Comparison of ENCODE assay signal across 1 cellular context in the genomic region with DNA sequence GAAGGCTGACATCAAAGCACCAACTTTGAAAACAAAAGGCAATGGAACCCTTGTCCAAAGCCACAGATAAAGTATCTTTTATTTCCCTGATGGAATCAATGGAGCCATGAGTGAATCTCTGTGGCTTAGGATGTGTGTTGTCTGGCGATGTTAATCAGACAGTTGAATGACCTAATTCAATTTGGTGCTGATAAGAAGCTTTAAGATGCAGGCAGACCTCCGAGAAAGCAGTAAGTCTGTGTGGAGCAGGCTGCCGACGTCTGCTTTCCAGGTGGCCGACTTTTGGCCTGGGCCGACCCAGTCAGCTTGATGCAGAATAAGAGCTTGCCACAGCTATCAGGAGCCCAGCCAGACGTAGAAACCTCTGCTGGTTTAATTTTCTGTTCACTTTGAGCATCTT.
TF ChIP-seq lines count a peak whose summit lies in the region.

No MANE protein-coding gene starts in this region.

TF ChIP-seq in SK-N-SH treated with all-trans-retinoic acid at 6 μM for 48 hours, 23 proteins besides CTCF, POLR2A, EP300 and RAD21 (continued from another document):
- TF ChIP-seq, protein P1, sequence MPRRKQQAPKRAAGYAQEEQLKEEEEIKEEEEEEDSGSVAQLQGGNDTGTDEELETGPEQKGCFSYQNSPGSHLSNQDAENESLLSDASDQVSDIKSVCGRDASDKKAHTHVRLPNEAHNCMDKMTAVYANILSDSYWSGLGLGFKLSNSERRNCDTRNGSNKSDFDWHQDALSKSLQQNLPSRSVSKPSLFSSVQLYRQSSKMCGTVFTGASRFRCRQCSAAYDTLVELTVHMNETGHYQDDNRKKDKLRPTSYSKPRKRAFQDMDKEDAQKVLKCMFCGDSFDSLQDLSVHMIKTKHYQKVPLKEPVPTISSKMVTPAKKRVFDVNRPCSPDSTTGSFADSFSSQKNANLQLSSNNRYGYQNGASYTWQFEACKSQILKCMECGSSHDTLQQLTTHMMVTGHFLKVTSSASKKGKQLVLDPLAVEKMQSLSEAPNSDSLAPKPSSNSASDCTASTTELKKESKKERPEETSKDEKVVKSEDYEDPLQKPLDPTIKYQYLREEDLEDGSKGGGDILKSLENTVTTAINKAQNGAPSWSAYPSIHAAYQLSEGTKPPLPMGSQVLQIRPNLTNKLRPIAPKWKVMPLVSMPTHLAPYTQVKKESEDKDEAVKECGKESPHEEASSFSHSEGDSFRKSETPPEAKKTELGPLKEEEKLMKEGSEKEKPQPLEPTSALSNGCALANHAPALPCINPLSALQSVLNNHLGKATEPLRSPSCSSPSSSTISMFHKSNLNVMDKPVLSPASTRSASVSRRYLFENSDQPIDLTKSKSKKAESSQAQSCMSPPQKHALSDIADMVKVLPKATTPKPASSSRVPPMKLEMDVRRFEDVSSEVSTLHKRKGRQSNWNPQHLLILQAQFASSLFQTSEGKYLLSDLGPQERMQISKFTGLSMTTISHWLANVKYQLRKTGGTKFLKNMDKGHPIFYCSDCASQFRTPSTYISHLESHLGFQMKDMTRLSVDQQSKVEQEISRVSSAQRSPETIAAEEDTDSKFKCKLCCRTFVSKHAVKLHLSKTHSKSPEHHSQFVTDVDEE (CRISPR knock-in tag; IDR thresholded peaks at IDR 0.05) = 0 out of 2 replicates have a peak, but pooled peaks have one; percentile 53
- TF ChIP-seq, protein P2, sequence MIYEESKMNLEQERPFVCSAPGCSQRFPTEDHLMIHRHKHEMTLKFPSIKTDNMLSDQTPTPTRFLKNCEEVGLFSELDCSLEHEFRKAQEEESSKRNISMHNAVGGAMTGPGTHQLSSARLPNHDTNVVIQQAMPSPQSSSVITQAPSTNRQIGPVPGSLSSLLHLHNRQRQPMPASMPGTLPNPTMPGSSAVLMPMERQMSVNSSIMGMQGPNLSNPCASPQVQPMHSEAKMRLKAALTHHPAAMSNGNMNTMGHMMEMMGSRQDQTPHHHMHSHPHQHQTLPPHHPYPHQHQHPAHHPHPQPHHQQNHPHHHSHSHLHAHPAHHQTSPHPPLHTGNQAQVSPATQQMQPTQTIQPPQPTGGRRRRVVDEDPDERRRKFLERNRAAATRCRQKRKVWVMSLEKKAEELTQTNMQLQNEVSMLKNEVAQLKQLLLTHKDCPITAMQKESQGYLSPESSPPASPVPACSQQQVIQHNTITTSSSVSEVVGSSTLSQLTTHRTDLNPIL (CRISPR knock-in tag; IDR thresholded peaks at IDR 0.05; ENCODE audit: low read depth) = no peak
- TF ChIP-seq, protein P3, sequence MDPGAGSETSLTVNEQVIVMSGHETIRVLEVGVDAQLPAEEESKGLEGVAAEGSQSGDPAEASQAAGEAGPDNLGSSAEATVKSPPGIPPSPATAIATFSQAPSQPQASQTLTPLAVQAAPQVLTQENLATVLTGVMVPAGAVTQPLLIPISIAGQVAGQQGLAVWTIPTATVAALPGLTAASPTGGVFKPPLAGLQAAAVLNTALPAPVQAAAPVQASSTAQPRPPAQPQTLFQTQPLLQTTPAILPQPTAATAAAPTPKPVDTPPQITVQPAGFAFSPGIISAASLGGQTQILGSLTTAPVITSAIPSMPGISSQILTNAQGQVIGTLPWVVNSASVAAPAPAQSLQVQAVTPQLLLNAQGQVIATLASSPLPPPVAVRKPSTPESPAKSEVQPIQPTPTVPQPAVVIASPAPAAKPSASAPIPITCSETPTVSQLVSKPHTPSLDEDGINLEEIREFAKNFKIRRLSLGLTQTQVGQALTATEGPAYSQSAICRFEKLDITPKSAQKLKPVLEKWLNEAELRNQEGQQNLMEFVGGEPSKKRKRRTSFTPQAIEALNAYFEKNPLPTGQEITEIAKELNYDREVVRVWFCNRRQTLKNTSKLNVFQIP (CRISPR knock-in tag; IDR thresholded peaks at IDR 0.05; ENCODE audit: borderline replicate concordance, low read depth) = no peak
